ENCODE assay signal across 11 cellular contexts in genomic region chr12:96335270-96335669, GRCh38.
DNase-seq lines count a peak whose midpoint lies in the region; ATAC-seq and TF ChIP-seq lines count a peak whose summit lies in the region.
"Had no signal": no experiment of that assay in that cellular context is flagged by ENCODE, and none has a peak within 500 bp of the region (broad histone marks: within the 10 kb centered on the region; RNA-seq: fewer than 3 reads in every experiment).

No MANE protein-coding gene starts in this region.

- peak overlapping the region in 1 of 4 donors; percentile 2 for H3K4me3 Mint-ChIP-seq in CD4-positive, CD25-positive, alpha-beta regulatory T cell
- H3K4me3 Mint-ChIP-seq in nephron progenitor cell: no peak overlapping the region
- H3K4me3 Mint-ChIP-seq: nephron had no signal

- H3K36me3 Mint-ChIP-seq in CD4-positive, CD25-positive, alpha-beta regulatory T cell: no peaks in the 10 kb centered on the region
- H3K36me3 Mint-ChIP-seq in nephron progenitor cell (ENCODE audit: low read depth): peaks cover 61% of the 10 kb centered on the region

- peak in 1 of 3 donors; percentile 46 for DNase-seq in CD4-positive, CD25-positive, alpha-beta regulatory T cell
- DNase-seq in RWPE2 (ENCODE audit: low spot score) (no peak), cortex of kidney (lab: John Stamatoyannopoulos, UW) (no peak), nephron progenitor cell (no peak), epidermal melanocyte (ENCODE audit: insufficient read length, low spot score) (no peak)
- DNase-seq: NCI-H1417 treated with DMSO at 0.1 percent for 48 hours had no signal

- peak overlapping the region; percentile 16 for H3K4me3 ChIP-seq in CD4-positive, CD25-positive, alpha-beta regulatory T cell (ENCODE audit: low read depth, low read length)
- H3K4me3 ChIP-seq in RWPE2 (ENCODE audit: severe bottlenecking): no peak overlapping the region
- H3K4me3 ChIP-seq: BLaER1 had no signal

- H3K27me3 ChIP-seq in CD4-positive, CD25-positive, alpha-beta regulatory T cell (ENCODE audit: control insufficient read depth, insufficient read depth, low read length): no peaks in the 10 kb centered on the region
- no peaks in the 10 kb centered on the region for H3K27me3 ChIP-seq in RWPE2 (ENCODE audit: insufficient read depth, poor library complexity, severe bottlenecking)
- H3K27me3 ChIP-seq: BLaER1 had no signal

- H3K36me3 ChIP-seq in CD4-positive, CD25-positive, alpha-beta regulatory T cell (ENCODE audit: control insufficient read depth, insufficient read depth, low read length): peaks cover 11% of the 10 kb centered on the region
- H3K36me3 ChIP-seq in RWPE2 (ENCODE audit: low read depth): peaks cover 51% of the 10 kb centered on the region

- H3K9me3 ChIP-seq in CD4-positive, CD25-positive, alpha-beta regulatory T cell (ENCODE audit: control insufficient read depth in 2 of 2, low read length in 2 of 2): peaks cover 3 to 14% of the 10 kb centered on the region in 2 experiments
- peaks cover 5% of the 10 kb centered on the region for H3K9me3 ChIP-seq in RWPE2 (ENCODE audit: severe bottlenecking)

- peaks cover 9% of the 10 kb centered on the region for H3K4me1 ChIP-seq in CD4-positive, CD25-positive, alpha-beta regulatory T cell (ENCODE audit: control insufficient read depth, insufficient read depth, low read length, poor library complexity, severe bottlenecking)
- H3K4me1 ChIP-seq in RWPE2 (ENCODE audit: insufficient read depth, poor library complexity, severe bottlenecking): peaks cover 10% of the 10 kb centered on the region
- H3K4me1 ChIP-seq: BLaER1 had no signal

- TF ChIP-seq CTCF in RWPE2 (IDR thresholded peaks at IDR 0.05; ENCODE audit: poor library complexity, severe bottlenecking) (no peak), nephron progenitor cell (IDR thresholded peaks at IDR 0.05) (no peak)

- H3K9me3 Mint-ChIP-seq in CD4-positive, CD25-positive, alpha-beta regulatory T cell: peaks cover 0 to 5% (median 0%) of the 10 kb centered on the region in 7 donors
- peaks cover 38% of the 10 kb centered on the region for H3K9me3 Mint-ChIP-seq in nephron progenitor cell

- H3K27me3 Mint-ChIP-seq in CD4-positive, CD25-positive, alpha-beta regulatory T cell: no peaks in the 10 kb centered on the region
- H3K27me3 Mint-ChIP-seq in nephron progenitor cell (ENCODE audit: low read depth, poor library complexity): no peaks in the 10 kb centered on the region

- H3K27ac Mint-ChIP-seq in CD4-positive, CD25-positive, alpha-beta regulatory T cell: peak overlapping the region; percentile 24 to 88 (median 38)
- H3K27ac Mint-ChIP-seq in nephron progenitor cell: no peak overlapping the region
- H3K27ac Mint-ChIP-seq: nephron had no signal

- H3K27ac ChIP-seq in CD4-positive, CD25-positive, alpha-beta regulatory T cell (ENCODE audit: insufficient read depth, low read length, poor library complexity, severe bottlenecking): peak overlapping the region; percentile 10
- H3K27ac ChIP-seq in RWPE2 (ENCODE audit: poor library complexity, severe bottlenecking): peak overlapping the region; percentile 17
- H3K27ac ChIP-seq: BLaER1 had no signal

- ATAC-seq in CD4-positive, CD25-positive, alpha-beta regulatory T cell (ENCODE audit: low read depth in 2 of 2): no peak
- peak; percentile 75 for ATAC-seq in GM19025 (IDR thresholded peaks at IDR 0.05; ENCODE audit: low read depth, unreplicated experiment)
- ATAC-seq in HG02884 (IDR thresholded peaks at IDR 0.05; ENCODE audit: unreplicated experiment): peak; percentile 97
- ATAC-seq in RWPE2 (ENCODE audit: low read depth): no peak
- ATAC-seq in SK-N-SH treated with all-trans-retinoic acid at 6 μM for 48 hours: no peak

- peaks cover 48 to 53% (median 50%) of the 10 kb centered on the region in 4 donors for H3K4me1 Mint-ChIP-seq in CD4-positive, CD25-positive, alpha-beta regulatory T cell
- no peaks in the 10 kb centered on the region for H3K4me1 Mint-ChIP-seq in nephron progenitor cell
- H3K4me1 Mint-ChIP-seq: nephron had no signal

TF ChIP-seq in SK-N-SH treated with all-trans-retinoic acid at 6 μM for 48 hours, 23 proteins besides CTCF, POLR2A, EP300 and RAD21:
- no peak for TF ChIP-seq TOX (CRISPR knock-in tag; IDR thresholded peaks at IDR 0.05; ENCODE audit: borderline replicate concordance)
- no peak for TF ChIP-seq ARNTL (CRISPR knock-in tag; IDR thresholded peaks at IDR 0.05; ENCODE audit: borderline replicate concordance, low read depth)
- no peak for TF ChIP-seq TCF4 (CRISPR knock-in tag; IDR thresholded peaks at IDR 0.05; ENCODE audit: borderline replicate concordance)
- no peak for TF ChIP-seq ESRRG (CRISPR knock-in tag; IDR thresholded peaks at IDR 0.05)
- TF ChIP-seq SNAI2 (CRISPR knock-in tag; IDR thresholded peaks at IDR 0.05): no peak
- no peak for TF ChIP-seq GLIS3 (CRISPR knock-in tag; IDR thresholded peaks at IDR 0.05)
- no peak for TF ChIP-seq PATZ1 (CRISPR knock-in tag; IDR thresholded peaks at IDR 0.05; ENCODE audit: borderline replicate concordance)
- TF ChIP-seq TSHZ2 (CRISPR knock-in tag; IDR thresholded peaks at IDR 0.05): no peak
- TF ChIP-seq ZFP30 (CRISPR knock-in tag; IDR thresholded peaks at IDR 0.05): no peak
- TF ChIP-seq POU6F1 (CRISPR knock-in tag; IDR thresholded peaks at IDR 0.05; ENCODE audit: borderline replicate concordance, low read depth): no peak
- TF ChIP-seq ZFP3 (CRISPR knock-in tag; IDR thresholded peaks at IDR 0.05): no peak
- no peak for TF ChIP-seq ZNF8 (CRISPR knock-in tag; IDR thresholded peaks at IDR 0.05)
- TF ChIP-seq ZNF70 (CRISPR knock-in tag; IDR thresholded peaks at IDR 0.05): no peak
- TF ChIP-seq CSDC2 (CRISPR knock-in tag; IDR thresholded peaks at IDR 0.05): no peak
- TF ChIP-seq RARB (CRISPR knock-in tag; IDR thresholded peaks at IDR 0.05): no peak

Comparison
In these comparisons a context has a peak if more than half of its experiments do, and no peak if none do; other contexts are left out.
1. ATAC-seq: peak in GM19025 (single experiment) and HG02884 (single experiment); none in CD4-positive, CD25-positive, alpha-beta regulatory T cell (0 of 2), RWPE2 (single experiment) and SK-N-SH treated with all-trans-retinoic acid at 6 μM for 48 hours (single experiment).